ENCODE assay signal across 7 cellular contexts in genomic region chr12:39071611-39072010, GRCh38.
"Had no signal": no experiment of that assay in that cellular context is flagged by ENCODE, and none has a peak within 500 bp of the region (broad histone marks: within the 10 kb centered on the region; RNA-seq: fewer than 3 reads in every experiment).

No MANE protein-coding gene starts in this region.

- H3K27ac Mint-ChIP-seq: HFFc6 had no signal

- H3K27ac ChIP-seq: GM23248 had no signal

- H3K36me3 ChIP-seq: HAP-1 had no signal

- H3K4me3 Mint-ChIP-seq: HFFc6 had no signal

- H3K4me3 ChIP-seq: GM23248, HAP-1 had no signal

- ATAC-seq: HCT116 had no signal

- DNase-seq: GM23248, GOT3, H7, HFFc6, IMR-90 had no signal

- H3K9me3 ChIP-seq: HAP-1 had no signal
